Comparison of ENCODE assay signal across 8 cellular contexts in genomic region chr10:62038609-62039190, GRCh38.
DNase-seq lines count a peak whose midpoint lies in the region; ATAC-seq and TF ChIP-seq lines count a peak whose summit lies in the region.

No MANE protein-coding gene starts in this region.

- H3K4me1 ChIP-seq in A673 (ENCODE audit: insufficient read depth, low read length, poor library complexity, severe bottlenecking): peaks cover 85% of the 10 kb centered on the region
- H3K4me1 ChIP-seq in mucosa of stomach (ENCODE audit: control insufficient read depth, insufficient read depth, low read length): peaks cover 41% of the 10 kb centered on the region

- H3K27ac Mint-ChIP-seq in endothelial cell (ENCODE audit: unreplicated experiment): no peak overlapping the region

- ATAC-seq in GM18867 (IDR thresholded peaks at IDR 0.05; ENCODE audit: unreplicated experiment) (peak; percentile 65), HG03378 (IDR thresholded peaks at IDR 0.05; ENCODE audit: unreplicated experiment) (peak; percentile 44)

- DNase-seq in A673 (ENCODE audit: low spot score): peak; percentile 93
- peak; percentile 5 for DNase-seq in NCI-H82 treated with DMSO at 0.1 percent for 48 hours (lab: John Stamatoyannopoulos, UW; ENCODE audit: unreplicated experiment)
- peak; percentile 34 for DNase-seq in activated CD8-positive, alpha-beta memory T cell treated with anti-CD3 and anti-CD28 coated beads, Interleukin-2, amount 50 U/mL, for 24 hours (ENCODE audit: extremely low read depth)
- DNase-seq in endothelial cell (ENCODE audit: low spot score): peak; percentile 58
- peak; percentile 28 for DNase-seq in stimulated activated CD8-positive, alpha-beta memory T cell treated with anti-CD3 and anti-CD28 coated beads, Interleukin-7, amount 100 ng/mL, for 24 hours (ENCODE audit: low read depth)

- H3K4me3 Mint-ChIP-seq in endothelial cell (ENCODE audit: unreplicated experiment): no peak overlapping the region

- H3K36me3 Mint-ChIP-seq in endothelial cell (ENCODE audit: low read depth, unreplicated experiment): no peaks in the 10 kb centered on the region

- intact Hi-C loops in A673 (cut with micrococcal nuclease; ENCODE audit: unreplicated experiment): loop anchor here (1.0 to 5.0 kb wide), 6 partner anchors 44 to 1221 kb away; no protein-coding TSS in a partner anchor

- CTCF ChIA-PET in A673 (lab: Charles Lee): interaction anchor here (0.5 to 3.7 kb wide), 11 partner anchors 13 to 1222 kb away, joined by 3 to 27 read pairs (median 4); no protein-coding TSS in a partner anchor

- H3K9ac ChIP-seq in mucosa of stomach (ENCODE audit: low read length): peak overlapping the region; percentile 32

- no peaks in the 10 kb centered on the region for H3K27me3 Mint-ChIP-seq in endothelial cell (ENCODE audit: unreplicated experiment)

- H3K4me3 ChIP-seq in A673 (ENCODE audit: low read depth, low read length, poor library complexity, severe bottlenecking) (peak overlapping the region; percentile 5), mucosa of stomach (ENCODE audit: low read length) (no peak overlapping the region)

- H3K27ac ChIP-seq in A673 (ENCODE audit: low read depth, low read length, poor library complexity, severe bottlenecking): peak overlapping the region; percentile 79

- no peaks in the 10 kb centered on the region for H3K27me3 ChIP-seq in A673 (replicated peaks; ENCODE audit: insufficient read depth, low read depth, low read length, poor library complexity)
- no peaks in the 10 kb centered on the region for H3K27me3 ChIP-seq in mucosa of stomach (ENCODE audit: control insufficient read depth, insufficient read depth, low read length)

- H3K4me1 Mint-ChIP-seq in endothelial cell (ENCODE audit: unreplicated experiment): peaks cover 4% of the 10 kb centered on the region

- POLR2A ChIA-PET in A673 (lab: Charles Lee; ENCODE audit: low non-redundant PET): interaction anchor here (0.5 to 0.8 kb wide), 3 partner anchors 205 to 1174 kb away, joined by 3 to 5 read pairs (median 3); no protein-coding TSS in a partner anchor

- no peaks in the 10 kb centered on the region for H3K9me3 Mint-ChIP-seq in endothelial cell (ENCODE audit: unreplicated experiment)

- no peaks in the 10 kb centered on the region for H3K36me3 ChIP-seq in A673 (ENCODE audit: insufficient read depth, low read length, poor library complexity, severe bottlenecking)
- no peaks in the 10 kb centered on the region for H3K36me3 ChIP-seq in mucosa of stomach (ENCODE audit: control insufficient read depth, insufficient read depth, low read length)

- no peaks in the 10 kb centered on the region for H3K9me3 ChIP-seq in A673 (ENCODE audit: low read depth, low read length, poor library complexity, severe bottlenecking)
- H3K9me3 ChIP-seq in mucosa of stomach (ENCODE audit: control insufficient read depth, low read length): no peaks in the 10 kb centered on the region

- TF ChIP-seq CTCF in A673 (conservative IDR thresholded peaks at IDR 0.05; ENCODE audit: low read depth, low read length) (peak; percentile 94), endothelial cell (IDR thresholded peaks at IDR 0.05; ENCODE audit: unreplicated experiment) (peak; percentile 47)

- BruUV-seq in A673 (replicated peaks; lab: Mats Ljungman, UMichigan): no TSS peak

Comparison
In these comparisons a context has a peak if more than half of its experiments do, and no peak if none do; other contexts are left out.
1. DNase-seq: peak in every context shown above with its lines; median percentile 93 in A673; 58 in endothelial cell; 34 in activated CD8-positive, alpha-beta memory T cell treated with anti-CD3 and anti-CD28 coated beads, Interleukin-2, amount 50 U/mL, for 24 hours; 28 in stimulated activated CD8-positive, alpha-beta memory T cell treated with anti-CD3 and anti-CD28 coated beads, Interleukin-7, amount 100 ng/mL, for 24 hours; 5 in NCI-H82 treated with DMSO at 0.1 percent for 48 hours.